Comparison of ENCODE assay signal across 10 cellular contexts in genomic region chr12:31895449-31896150, GRCh38.
DNase-seq lines count a peak whose midpoint lies in the region; ATAC-seq, FAIRE-seq and TF ChIP-seq lines count a peak whose summit lies in the region.
"Had no signal": no experiment of that assay in that cellular context is flagged by ENCODE, and none has a peak within 500 bp of the region (broad histone marks: within the 10 kb centered on the region; RNA-seq: fewer than 3 reads in every experiment).

No MANE protein-coding gene starts in this region.

- H4K20me1 ChIP-seq in DOHH2 (ENCODE audit: control insufficient read depth, insufficient read depth, low read depth, low read length) (no peaks in the 10 kb centered on the region), Loucy (ENCODE audit: insufficient read depth, low read length, poor library complexity, severe bottlenecking) (no peaks in the 10 kb centered on the region), GM12878 (ENCODE audit: control insufficient read depth, insufficient read depth) (no peaks in the 10 kb centered on the region)

- TF ChIP-seq POLR2A in GM12878 (IDR thresholded peaks at IDR 0.05; ENCODE audit: low read depth, low read length) = no peak

- in situ Hi-C loops in GM12878 (cut with MboI) = no loop called here

- no peak for TF ChIP-seq CTCF in DOHH2 (IDR thresholded peaks at IDR 0.05; ENCODE audit: low read depth, low read length, poor library complexity, severe bottlenecking)
- no peak for TF ChIP-seq CTCF in Loucy (conservative IDR thresholded peaks at IDR 0.05; ENCODE audit: low read length)
- no peak for TF ChIP-seq CTCF in GM12878 (IDR thresholded peaks at IDR 0.05 in 2 of 3, conservative IDR thresholded peaks at IDR 0.05 in 1 of 3; ENCODE audit: control insufficient read depth in 2 of 3, extremely low read depth in 1 of 3, insufficient read depth in 1 of 3, low read depth in 3 of 3, low read length in 3 of 3)
- no peak for TF ChIP-seq CTCF in parathyroid adenoma (IDR thresholded peaks at IDR 0.05)

- RAD21 ChIA-PET in GM12878 (lab: Charles Lee; ENCODE audit: unreplicated experiment) = interaction anchor here (0.6 to 3.4 kb wide), 9 partner anchors 56 to 213 kb away, joined by 3 to 19 read pairs (median 3); partner anchors contain the start of gene RESF1

- intact Hi-C loops in GM12878 (cut with micrococcal nuclease; ENCODE audit: unreplicated experiment) = loop anchor here (1.0 to 10.0 kb wide), 5 partner anchors 64 to 213 kb away; partner anchors contain the start of genes AMN1 and RESF1

- CTCF ChIA-PET in GM12878 (lab: Yijun Ruan, JAX) = interaction anchor here (0.7 to 2.4 kb wide), 7 partner anchors 13 to 155 kb away, joined by 3 to 7 read pairs (median 4); no protein-coding TSS in a partner anchor

- H3K9ac ChIP-seq in Loucy (ENCODE audit: low read depth, low read length, poor library complexity, severe bottlenecking) (peak overlapping the region; percentile 48), GM12878 (ENCODE audit: control insufficient read depth, insufficient read depth, low read length) (peak overlapping the region; percentile 57), parathyroid adenoma (no peak overlapping the region)

- no peak for FAIRE-seq in GM12878 (lab: Jason Lieb, UNC)

- no peaks in the 10 kb centered on the region for H3K9me2 ChIP-seq in DOHH2 (replicated peaks; ENCODE audit: control insufficient read depth, low read length)
- no peaks in the 10 kb centered on the region for H3K9me2 ChIP-seq in Loucy (replicated peaks; ENCODE audit: low read depth, low read length)

- no TSS peak for BruUV-seq in GM12878 (replicated peaks; lab: Mats Ljungman, UMichigan)

- H3F3A ChIP-seq in DOHH2 (ENCODE audit: control insufficient read depth, insufficient read depth) = peaks cover 35% of the 10 kb centered on the region
- peaks cover 23% of the 10 kb centered on the region for H3F3A ChIP-seq in Loucy (ENCODE audit: low read depth)

- H3K4me1 ChIP-seq in DOHH2 (ENCODE audit: control insufficient read depth, low read length) (peaks cover 88% of the 10 kb centered on the region), Loucy (ENCODE audit: insufficient read depth, low read length, poor library complexity, severe bottlenecking) (peaks cover 47% of the 10 kb centered on the region), GM12878 (ENCODE audit: control insufficient read depth, insufficient read depth, low read length) (peaks cover 28% of the 10 kb centered on the region), parathyroid adenoma (peaks cover 12% of the 10 kb centered on the region)
- H3K4me1 ChIP-seq: psoas muscle had no signal

- peaks cover 35% of the 10 kb centered on the region; the same call in 1 of the 2 replicates for H3K9me3 ChIP-seq in DOHH2 (ENCODE audit: control insufficient read depth, insufficient read depth, low read length)
- H3K9me3 ChIP-seq in Loucy (ENCODE audit: insufficient read depth, low read depth, low read length) = peaks cover 51% of the 10 kb centered on the region
- H3K9me3 ChIP-seq in GM12878 (replicated peaks; ENCODE audit: control insufficient read depth, insufficient read depth, low read length) = peaks cover 38% of the 10 kb centered on the region
- H3K9me3 ChIP-seq in parathyroid adenoma (ENCODE audit: control insufficient read depth, low read length) = no peaks in the 10 kb centered on the region
- H3K9me3 ChIP-seq: psoas muscle had no signal

- DNase-seq in GM12878 (ENCODE audit: low read depth, low spot score) (no peak), RKO (ENCODE audit: low spot score) (no peak), AML-193 (lab: John Stamatoyannopoulos, UW) (no peak)
- DNase-seq: IMR-90, NCI-H2081, psoas muscle had no signal

- H3K79me2 ChIP-seq in DOHH2 (ENCODE audit: control insufficient read depth, low read length) = no peaks in the 10 kb centered on the region
- no peaks in the 10 kb centered on the region for H3K79me2 ChIP-seq in Loucy (ENCODE audit: insufficient read depth, low read length)
- H3K79me2 ChIP-seq in GM12878 (ENCODE audit: control insufficient read depth, insufficient read depth, low read length) = no peaks in the 10 kb centered on the region
- no peaks in the 10 kb centered on the region for H3K79me2 ChIP-seq in parathyroid adenoma

- no peak for TF ChIP-seq RAD21 in GM12878 (IDR thresholded peaks at IDR 0.05; ENCODE audit: insufficient read depth, low read depth, low read length)

- peak overlapping the region; percentile 78 for H3K4me2 ChIP-seq in DOHH2 (ENCODE audit: low read length)
- peak overlapping the region; percentile 54 for H3K4me2 ChIP-seq in Loucy (ENCODE audit: low read depth, low read length, poor library complexity, severe bottlenecking)
- peak overlapping the region; percentile 82; the same call in 1 of the 2 replicates for H3K4me2 ChIP-seq in GM12878 (ENCODE audit: control insufficient read depth, insufficient read depth)
- no peak overlapping the region for H3K4me2 ChIP-seq in parathyroid adenoma (ENCODE audit: low read length)

- H3K4me3 ChIP-seq in DOHH2 (ENCODE audit: low read length) = peak overlapping the region; percentile 64
- peak overlapping the region; percentile 42 for H3K4me3 ChIP-seq in Loucy (ENCODE audit: low read length, poor library complexity, severe bottlenecking)
- H3K4me3 ChIP-seq in GM12878 = peak overlapping the region; percentile 36; the same call in 1 of the 2 replicates
- no peak overlapping the region for H3K4me3 ChIP-seq in parathyroid adenoma (ENCODE audit: low read depth, low read length)
- H3K4me3 ChIP-seq: psoas muscle had no signal

- no peak overlapping the region for H2AFZ ChIP-seq in Loucy (ENCODE audit: low read length)
- no peak overlapping the region; the same call in 1 of the 2 replicates for H2AFZ ChIP-seq in GM12878 (ENCODE audit: control insufficient read depth, low read depth, low read length)
- peak overlapping the region; percentile 34 for H2AFZ ChIP-seq in parathyroid adenoma

- ATAC-seq in GM12878 (no peak), HG02763 (IDR thresholded peaks at IDR 0.05; ENCODE audit: unreplicated experiment) (no peak)
- ATAC-seq: psoas muscle had no signal

- WGBS in GM12878 (ENCODE audit: insufficient coverage, insufficient replicate concordance, low lambda C conversion rate, missing lambda C conversion rate) = 15% methylated on average over 8 of the region's 8 CpGs

- peaks cover 26% of the 10 kb centered on the region for H3K36me3 ChIP-seq in DOHH2 (ENCODE audit: control insufficient read depth, low read length)
- H3K36me3 ChIP-seq in Loucy (ENCODE audit: insufficient read depth, low read length) = no peaks in the 10 kb centered on the region; the same call in 1 of the 2 replicates
- no peaks in the 10 kb centered on the region for H3K36me3 ChIP-seq in GM12878 (ENCODE audit: control insufficient read depth in 2 of 2, insufficient read depth in 2 of 2, low read length in 1 of 2)
- no peaks in the 10 kb centered on the region for H3K36me3 ChIP-seq in parathyroid adenoma (ENCODE audit: control insufficient read depth, insufficient read depth, low read length)

- SMC1A ChIA-PET in GM12878 (lab: Charles Lee; ENCODE audit: uncharacterized antibody, unreplicated experiment) = interaction anchor here (0.9 to 4.4 kb wide), 17 partner anchors 10 to 213 kb away, joined by 3 to 25 read pairs (median 5); no protein-coding TSS in a partner anchor

- H3K27ac ChIP-seq in DOHH2 (ENCODE audit: low read depth, low read length) (peak overlapping the region; percentile 98), GM12878 (ENCODE audit: control insufficient read depth, insufficient read depth) (peak overlapping the region; percentile 98), parathyroid adenoma (no peak overlapping the region)
- H3K27ac ChIP-seq: psoas muscle had no signal

- POLR2A ChIA-PET in GM12878 (lab: Charles Lee) = interaction anchor here (1.0 kb wide), 1 partner anchor 171 kb away, joined by 3 read pairs; no protein-coding TSS in a partner anchor

- no peaks in the 10 kb centered on the region for H3K27me3 ChIP-seq in DOHH2 (ENCODE audit: control insufficient read depth, low read length)
- no peaks in the 10 kb centered on the region for H3K27me3 ChIP-seq in Loucy (ENCODE audit: insufficient read depth, low read length, poor library complexity, severe bottlenecking)
- H3K27me3 ChIP-seq in GM12878 (replicated peaks in 1 of 2; ENCODE audit: control insufficient read depth in 2 of 2, insufficient read depth in 2 of 2, low read length in 1 of 2) = no peaks in the 10 kb centered on the region
- H3K27me3 ChIP-seq in parathyroid adenoma (ENCODE audit: control insufficient read depth, insufficient read depth, low read length) = no peaks in the 10 kb centered on the region

- TF ChIP-seq EP300 in GM12878 (IDR thresholded peaks at IDR 0.05; ENCODE audit: borderline replicate concordance in 1 of 2, control insufficient read depth in 1 of 2, low read depth in 2 of 2, low read length in 2 of 2) = no peak

TF ChIP-seq in GM12878, 131 proteins besides CTCF, POLR2A, EP300 and RAD21:
- TF ChIP-seq ZNF274 (IDR thresholded peaks at IDR 0.05; ENCODE audit: insufficient read depth, insufficient read length) = no peak
- TF ChIP-seq ZNF24 (IDR thresholded peaks at IDR 0.05) = no peak
- TF ChIP-seq CHD1 (IDR thresholded peaks at IDR 0.05; ENCODE audit: low read depth, low read length) = no peak
- TF ChIP-seq BHLHE40 (IDR thresholded peaks at IDR 0.05; ENCODE audit: borderline replicate concordance in 1 of 2, low read depth in 2 of 2, low read length in 1 of 2) = no peak
- TF ChIP-seq SMAD5 (IDR thresholded peaks at IDR 0.05; ENCODE audit: low read depth) = no peak
- TF ChIP-seq TCF12 (IDR thresholded peaks at IDR 0.05; ENCODE audit: low read depth, low read length) = peak; percentile 36; the same call in 1 of the 2 replicates
- TF ChIP-seq MYC (IDR thresholded peaks at IDR 0.05; ENCODE audit: insufficient read depth, insufficient read length, insufficient replicate concordance, low read length, severe bottlenecking) = no peak
- TF ChIP-seq IRF5 (IDR thresholded peaks at IDR 0.05; ENCODE audit: borderline replicate concordance) = no peak
